In genomic region chr5:127296321-127296720, GRCh38 we compare ENCODE assay signal across 16 cellular contexts. TPM values are rescaled to one million over a fixed set of nuclear protein-coding genes. Genes with fewer than 3 reads are reported as not detected.
DNase-seq lines count a peak whose midpoint lies in the region; ATAC-seq, FAIRE-seq and TF ChIP-seq lines count a peak whose summit lies in the region.
"Had no signal": no experiment of that assay in that cellular context is flagged by ENCODE, and none has a peak within 500 bp of the region (broad histone marks: within the 10 kb centered on the region; RNA-seq: fewer than 3 reads in every experiment).

No MANE protein-coding gene starts in this region.

- no peak overlapping the region for H3K4me3 ChIP-seq in astrocyte of the spinal cord (ENCODE audit: low read depth, low read length)
- H3K4me3 ChIP-seq: ovary had no signal

- in situ Hi-C loops in astrocyte of the spinal cord (cut with HindIII; ENCODE audit: low sequenced_read_pairs), result no loop called here

- no peak for TF ChIP-seq POLR2A in GM12891 (IDR thresholded peaks at IDR 0.05; ENCODE audit: low read depth, low read length)

- no peak for FAIRE-seq in GM12891 (lab: Jason Lieb, UNC)
- FAIRE-seq: D721Med had no signal

- no peak for TF ChIP-seq CTCF in astrocyte of the spinal cord (IDR thresholded peaks at IDR 0.05; ENCODE audit: low read depth, low read length)

- no peak for ATAC-seq in HG03159 (IDR thresholded peaks at IDR 0.05; ENCODE audit: unreplicated experiment)
- no peak for ATAC-seq in HG03095 (IDR thresholded peaks at IDR 0.05; ENCODE audit: unreplicated experiment)

- peak; percentile 94 for DNase-seq in A172 (ENCODE audit: low spot score)
- peak; percentile 82 for DNase-seq in HS-5 (ENCODE audit: low read depth)
- DNase-seq in astrocyte of the spinal cord (ENCODE audit: low read depth, low spot score), result peak; percentile 71
- DNase-seq in iris pigment epithelial cell (ENCODE audit: low read depth), result peak; percentile 85
- DNase-seq in DMS153 treated with DMSO at 0.1 percent for 48 hours (lab: John Stamatoyannopoulos, UW; ENCODE audit: unreplicated experiment), result no peak
- DNase-seq in GM12891 (ENCODE audit: insufficient read length, low spot score), result no peak
- DNase-seq: activated naive CD4-positive, alpha-beta T cell treated with Interleukin-2 at 50 U/mL for 16 hours; cerebellar nuclear complex; NCI-H1694; ovary; SIG-M5; stimulated activated CD4-positive, alpha-beta T cell treated with anti-CD3 and anti-CD28 coated beads, Interleukin-12 subunit alpha, Interleukin-12 subunit beta, amount 100 ng/mL, for 4 hours had no signal

TF ChIP-seq in GM12891, 5 proteins besides CTCF, POLR2A, EP300 and RAD21:
- TF ChIP-seq TAF1 (IDR thresholded peaks at IDR 0.05; ENCODE audit: low read depth, low read length), result no peak
TF ChIP-seq in GM12891: peak in this region for 0.

RNA-seq across cellular contexts. Expression of gene MEGF10, which starts 5.7 kb away (rescaled TPM):
- 0.02 TPM in 1 of 2 replicates, not detected in the other for total RNA-seq in A172 (2014; rRNA removed; shearing (Covaris generic))
- polyA plus RNA-seq in GM12891 (2012; ENCODE audit: low read depth, missing spikeins), result not detected
- total RNA-seq: activated CD8-positive, alpha-beta memory T cell treated with anti-CD3 and anti-CD28 coated beads for 36 hours had no signal

Comparison
In these comparisons a context has a peak if more than half of its experiments do, and no peak if none do; other contexts are left out.
1. DNase-seq: peak in A172 (single experiment), HS-5 (single experiment), astrocyte of the spinal cord (single experiment) and iris pigment epithelial cell (single experiment); none in DMS153 treated with DMSO at 0.1 percent for 48 hours (single experiment) and GM12891 (single experiment).